9 cellular contexts compared by ENCODE assay signal in the genomic region with DNA sequence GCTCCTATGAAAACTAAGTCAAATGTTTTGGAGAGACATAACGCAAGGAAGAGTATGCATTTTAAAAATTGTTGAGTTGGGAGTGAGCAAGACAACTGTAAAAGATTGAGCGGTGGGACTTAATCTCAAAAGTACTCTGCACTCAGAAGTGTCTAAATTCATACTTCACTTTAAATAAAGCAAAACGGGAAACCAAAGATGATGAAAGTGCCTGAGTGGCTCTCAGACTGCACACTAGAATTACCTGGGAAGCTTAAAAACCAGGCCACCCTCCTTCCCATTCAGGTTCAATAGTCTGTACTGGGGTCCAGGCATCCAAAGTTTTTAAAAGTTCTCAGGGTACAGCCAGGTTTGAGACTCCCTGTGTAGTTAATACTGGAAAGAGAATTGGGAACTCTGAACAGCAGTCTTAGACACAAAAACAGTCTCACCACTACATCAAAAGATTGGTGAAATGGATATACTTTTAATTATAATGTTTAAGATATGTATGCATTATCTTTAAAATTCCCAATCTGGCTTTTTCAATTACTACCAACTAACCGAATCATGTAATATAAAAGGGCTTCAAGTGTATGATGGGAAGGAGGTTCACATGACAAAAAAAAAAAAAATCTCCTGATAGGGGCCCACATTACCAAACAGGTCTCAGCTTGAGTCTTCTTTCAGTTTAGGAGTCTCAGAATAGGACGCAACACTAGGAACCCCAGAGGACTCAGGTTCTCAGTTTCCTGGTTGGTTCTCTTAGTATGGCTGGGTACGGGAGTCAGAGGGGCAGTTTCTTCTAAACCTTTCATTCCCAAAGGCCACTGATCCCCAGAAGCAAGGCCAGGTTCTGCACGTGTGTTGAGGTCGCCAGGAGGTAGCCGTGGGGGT. TPM values are rescaled to one million over a fixed set of nuclear protein-coding genes. Genes with fewer than 3 reads are reported as not detected.
DNase-seq lines count a peak whose midpoint lies in the region; ATAC-seq and TF ChIP-seq lines count a peak whose summit lies in the region.
"Had no signal": no experiment of that assay in that cellular context is flagged by ENCODE, and none has a peak within 500 bp of the region (broad histone marks: within the 10 kb centered on the region; RNA-seq: fewer than 3 reads in every experiment).

No MANE protein-coding gene starts in this region.

- ATAC-seq in GM18519 (IDR thresholded peaks at IDR 0.05; ENCODE audit: low FRiP score, unreplicated experiment) (no peak), GM21786 (IDR thresholded peaks at IDR 0.05; ENCODE audit: unreplicated experiment) (no peak), GM18520 (IDR thresholded peaks at IDR 0.05; ENCODE audit: unreplicated experiment) (no peak)

- H3K4me3 ChIP-seq in Peyer's patch, result peak overlapping the region; percentile 88 to 99 (median 94)
- H3K4me3 ChIP-seq in dorsolateral prefrontal cortex, result peak overlapping the region; percentile 57 to 97 (median 89)
- H3K4me3 ChIP-seq in mucosa of stomach (ENCODE audit: low read length), result peak overlapping the region; percentile 85

- H3K9ac ChIP-seq in mucosa of stomach (ENCODE audit: low read length), result peak overlapping the region; percentile 98

- peak; percentile 19 for DNase-seq in NCI-H2171 treated with DMSO at 0.1 percent for 48 hours (lab: John Stamatoyannopoulos, UW)
- DNase-seq in NCI-H2171 (lab: John Stamatoyannopoulos, UW), result no peak
- DNase-seq in Peyer's patch, result no peak
- DNase-seq in dorsolateral prefrontal cortex, result no peak

- H3K27ac ChIP-seq in Peyer's patch (peak overlapping the region; percentile 89 to 96 (median 93)), dorsolateral prefrontal cortex (peak overlapping the region in 57 of 59 donors; percentile 68 to 99 (median 96))

- H3K4me1 ChIP-seq in Peyer's patch (peaks cover 0 to 13% (median 0%) of the 10 kb centered on the region in 4 donors), mucosa of stomach (ENCODE audit: control insufficient read depth, insufficient read depth, low read length) (peaks cover 15% of the 10 kb centered on the region)

- H3K27me3 ChIP-seq in Peyer's patch (no peaks in the 10 kb centered on the region), dorsolateral prefrontal cortex (no peaks in the 10 kb centered on the region), mucosa of stomach (ENCODE audit: control insufficient read depth, insufficient read depth, low read length) (no peaks in the 10 kb centered on the region)

- H3K36me3 ChIP-seq in Peyer's patch (no peaks in the 10 kb centered on the region), mucosa of stomach (ENCODE audit: control insufficient read depth, insufficient read depth, low read length) (no peaks in the 10 kb centered on the region)

- H3K9me3 ChIP-seq in Peyer's patch (no peaks in the 10 kb centered on the region), mucosa of stomach (ENCODE audit: control insufficient read depth, low read length) (no peaks in the 10 kb centered on the region)

- no peak for TF ChIP-seq POLR2A in Peyer's patch (IDR thresholded peaks at IDR 0.05)

- intact Hi-C loops in dorsolateral prefrontal cortex (cut with DNase I), result no loop called here

- no peak for TF ChIP-seq CTCF in Peyer's patch (IDR thresholded peaks at IDR 0.05)
- TF ChIP-seq CTCF in dorsolateral prefrontal cortex (IDR thresholded peaks at IDR 0.05 in 54 of 56, conservative IDR thresholded peaks at IDR 0.05 in 2 of 56; ENCODE audit: low read depth in 1 of 56, partially characterized antibody in 56 of 56), result no peak

RNA-seq across cellular contexts. Expression of a gene that starts 1.0 kb away (rescaled TPM):
- 10 to 100 TPM; 10.5 to 23.9 (median 15.0) TPM for total RNA-seq in Peyer's patch
- 10 to 100 TPM in 43 of 120 experiments, 1 to 10 TPM in 77; 5.4 to 16.5 (median 9.1) TPM for total RNA-seq in dorsolateral prefrontal cortex

RNA-seq across cellular contexts. Expression of a gene that starts 17.8 kb away (rescaled TPM):
- total RNA-seq in Peyer's patch, result 10 to 100 TPM; 16.5 to 39.2 (median 21.4) TPM
- total RNA-seq in dorsolateral prefrontal cortex, result 100 to 1,000 TPM in 2 of 120 experiments, 10 to 100 TPM in 118; 40.5 to 103 (median 63.1) TPM

RNA-seq across cellular contexts. Expression of a gene that starts 21.7 kb away (rescaled TPM):
- total RNA-seq in Peyer's patch (10 to 100 TPM; 29.9 to 43.1 (median 32.0) TPM), dorsolateral prefrontal cortex (100 to 1,000 TPM in 113 of 120 experiments, 10 to 100 TPM in 7; 91.0 to 167 (median 129) TPM)

RNA-seq across cellular contexts. Expression of a gene that starts 36.4 kb away (rescaled TPM):
- total RNA-seq in Peyer's patch (100 to 1,000 TPM in 3 of 4 donors, 10 to 100 TPM in 1; 79.3 to 149 (median 116) TPM), dorsolateral prefrontal cortex (100 to 1,000 TPM; 124 to 236 (median 157) TPM)

RNA-seq across cellular contexts. Expression of a gene that starts 47.2 kb away (rescaled TPM):
- not detected for total RNA-seq in Peyer's patch
- total RNA-seq in dorsolateral prefrontal cortex, result under 1 TPM in 1 of 120 experiments, not detected in 119; 0.91 TPM
- total RNA-seq: Daoy had no signal
